29 cellular contexts compared by ENCODE assay signal in genomic region chr12:30425445-30425844, GRCh38.
"Had no signal": no experiment of that assay in that cellular context is flagged by ENCODE, and none has a peak within 500 bp of the region (broad histone marks: within the 10 kb centered on the region; RNA-seq: fewer than 3 reads in every experiment).

No MANE protein-coding gene starts in this region.

- H3K4me3 ChIP-seq: adrenal gland, body of pancreas had no signal

- FAIRE-seq: colon, frontal cortex had no signal

- H3K9me3 ChIP-seq: adrenal gland, body of pancreas had no signal

- H3K4me1 ChIP-seq: adrenal gland had no signal

- H3K27ac ChIP-seq: adrenal gland, body of pancreas, WERI-Rb-1 had no signal

- ATAC-seq: activated CD4-positive, CD25-positive, alpha-beta regulatory T cell treated with anti-CD3 and anti-CD28 coated beads, Interleukin-2, amount 50 U/mL, for 24 hours; activated CD8-positive, alpha-beta T cell treated with anti-CD3 and anti-CD28 coated beads for 36 hours; activated naive CD8-positive, alpha-beta T cell treated with anti-CD3 and anti-CD28 coated beads, Interleukin-2, amount 50 U/mL, for 24 hours; activated T-cell treated with anti-CD3 and anti-CD28 coated beads, Interleukin-2, amount 50 U/mL, for 4 hours; activated T-helper 17 cell treated with anti-CD3 and anti-CD28 coated beads, Interleukin-2, amount 50 U/mL, for 72 hours; body of pancreas; esophagus mucosa; T-helper 17 cell had no signal

- DNase-seq: activated B cell treated with CpG ODN at 0.5 μM for 24 hours; activated CD4-positive, alpha-beta T cell treated with anti-CD3 and anti-CD28 coated beads for 48 hours; activated CD4-positive, alpha-beta T cell treated with anti-CD3 and anti-CD28 coated beads, Interleukin-2, amount 50 U/mL, for 1 hour; activated CD4-positive, alpha-beta T cell treated with anti-CD3 and anti-CD28 coated beads, Interleukin-2, amount 50 U/mL, for 48 hours; activated CD8-positive, alpha-beta memory T cell treated with anti-CD3 and anti-CD28 coated beads for 24 hours; activated CD8-positive, alpha-beta T cell treated with anti-CD3 and anti-CD28 coated beads for 36 hours; activated effector memory CD4-positive, alpha-beta T cell treated with Interleukin-2 at 50 U/mL for 16 hours; activated gamma-delta T cell treated with Interleukin-2 at 50 U/mL for 16 hours; activated naive CD4-positive, alpha-beta T cell treated with Interleukin-2 at 50 U/mL for 16 hours; activated naive CD8-positive, alpha-beta T cell treated with anti-CD3 and anti-CD28 coated beads for 36 hours; activated naive CD8-positive, alpha-beta T cell treated with anti-CD3 and anti-CD28 coated beads, Interleukin-2, amount 50 U/mL, for 24 hours; activated T-cell treated with anti-CD3 and anti-CD28 coated beads, Interleukin-2, amount 50 U/mL, for 4 hours; adrenal gland; amygdala; aorta; body of pancreas; caudate nucleus; effector memory CD4-positive, alpha-beta T cell; endodermal cell; foreskin fibroblast; head of caudate nucleus; T-helper 17 cell; T1000; WERI-Rb-1 had no signal

- H3K36me3 ChIP-seq: adrenal gland, WERI-Rb-1 had no signal

- H3K27me3 ChIP-seq: adrenal gland, body of pancreas had no signal
